8 cellular contexts compared by ENCODE assay signal in genomic region chr1:89762801-89763648, GRCh38. TPM values are rescaled to one million over a fixed set of nuclear protein-coding genes. Genes with fewer than 3 reads are reported as not detected.
DNase-seq lines count a peak whose midpoint lies in the region; ATAC-seq and TF ChIP-seq lines count a peak whose summit lies in the region.

No MANE protein-coding gene starts in this region.

- H3K4me3 Mint-ChIP-seq in WTC11 = peak overlapping the region; percentile 94

- TF ChIP-seq POLR2A in spleen (IDR thresholded peaks at IDR 0.05) = no peak

- peak overlapping the region; percentile 10 to 77 (median 52) for H3K27ac ChIP-seq in spleen

- no peaks in the 10 kb centered on the region for H3K27me3 ChIP-seq in spleen (replicated peaks in 1 of 7)

- intact Hi-C loops in spleen (cut with DNase I; ENCODE audit: low total_unique reads) = loop anchor here (2.0 to 5.0 kb wide), 2 partner anchors 130 to 281 kb away; partner anchors contain the start of gene LRRC8C

- TF ChIP-seq CTCF in WTC11 (IDR thresholded peaks at IDR 0.05) (peak; percentile 94), cardiac fibroblast (IDR thresholded peaks at IDR 0.05; ENCODE audit: low read depth, low read length) (peak; percentile 99), spleen (IDR thresholded peaks at IDR 0.05 in 8 of 11, conservative IDR thresholded peaks at IDR 0.05 in 3 of 11) (peak; percentile 97 to 100 (median 99))

- peaks cover 13% of the 10 kb centered on the region for H3K4me1 Mint-ChIP-seq in WTC11

- H3K4me1 ChIP-seq in spleen = peaks cover 14 to 60% (median 35%) of the 10 kb centered on the region in 6 donors

- DNase-seq in SIG-M5 treated with dmso at 0.1 percent for 504 hours (lab: John Stamatoyannopoulos, UW; ENCODE audit: unreplicated experiment) (peak; percentile 74), SIG-M5 (lab: John Stamatoyannopoulos, UW) (no peak), NCI-H2107 treated with DMSO at 0.1 percent for 48 hours (lab: John Stamatoyannopoulos, UW; ENCODE audit: unreplicated experiment) (peak; percentile 67), WTC11 (ENCODE audit: low spot score) (peak; percentile 92), cardiac fibroblast (ENCODE audit: low read depth in 2 of 2) (peak; percentile 86 to 91), iris pigment epithelial cell (ENCODE audit: low read depth) (peak; percentile 79), spleen (peak; percentile 98)

- POLR2A ChIA-PET in WTC11 (lab: Charles Lee) = interaction anchor here (1.2 kb wide), 1 partner anchor 279 kb away, joined by 3 read pairs; no protein-coding TSS in a partner anchor

- peak; percentile 97 for ATAC-seq in HG02973 (IDR thresholded peaks at IDR 0.05; ENCODE audit: unreplicated experiment)
- peak; percentile 96 for ATAC-seq in WTC11

- H3K27me3 Mint-ChIP-seq in WTC11 (ENCODE audit: low read depth) = peaks cover 36% of the 10 kb centered on the region

- no peak overlapping the region for H3K27ac Mint-ChIP-seq in WTC11

- no peaks in the 10 kb centered on the region for H3K9me3 ChIP-seq in spleen

- H3K36me3 Mint-ChIP-seq in WTC11 = no peaks in the 10 kb centered on the region

- H3K4me3 ChIP-seq in cardiac fibroblast (replicated peaks in 1 of 2; ENCODE audit: low read depth in 2 of 2, low read length in 2 of 2) (peak overlapping the region; percentile 42 to 60), spleen (peak overlapping the region; percentile 24 to 69 (median 43))

- CTCF ChIA-PET in WTC11 (lab: Charles Lee) = interaction anchor here (0.6 to 3.2 kb wide), 86 partner anchors 8 to 829 kb away, joined by 3 to 45 read pairs (median 4); partner anchors contain the start of genes LRRC8C and LRRC8D

- no peaks in the 10 kb centered on the region for H3K9me3 Mint-ChIP-seq in WTC11

- no peaks in the 10 kb centered on the region for H3K36me3 ChIP-seq in spleen

- WGBS in spleen, 5 donors = 2 to 5% (median 3%) methylated on average over 44 to 46 of the region's 46 CpGs

TF ChIP-seq in WTC11, 78 proteins besides CTCF, POLR2A, EP300 and RAD21:
- TF ChIP-seq HMGXB4 (CRISPR knock-in tag; IDR thresholded peaks at IDR 0.05) (peak; percentile 73; the same call in 1 of the 2 replicates), MAX (CRISPR knock-in tag; IDR thresholded peaks at IDR 0.05) (peak; percentile 37), SMAD3 (CRISPR knock-in tag; IDR thresholded peaks at IDR 0.05; ENCODE audit: borderline replicate concordance) (no peak), ZNF512 (CRISPR knock-in tag; IDR thresholded peaks at IDR 0.05; ENCODE audit: borderline replicate concordance) (no peak), TEAD1 (CRISPR knock-in tag; IDR thresholded peaks at IDR 0.05) (peak; percentile 71; the same call in 1 of the 2 replicates), RELA (CRISPR knock-in tag; IDR thresholded peaks at IDR 0.05; ENCODE audit: borderline replicate concordance) (no peak)

RNA-seq across cellular contexts. Expression of gene LRRC8D, which starts 57.8 kb away (rescaled TPM):
- total RNA-seq in WTC11 (2021) (42.6 to 45.4 TPM (median 42.8 TPM) in 3 replicates), spleen (10 to 100 TPM; 27.5 to 42.0 (median 37.0) TPM)
- polyA plus RNA-seq in spleen = 10 to 100 TPM; 12.8 to 14.4 (median 13.6) TPM
